ENCODE assay signal across 18 cellular contexts in the genomic region with DNA sequence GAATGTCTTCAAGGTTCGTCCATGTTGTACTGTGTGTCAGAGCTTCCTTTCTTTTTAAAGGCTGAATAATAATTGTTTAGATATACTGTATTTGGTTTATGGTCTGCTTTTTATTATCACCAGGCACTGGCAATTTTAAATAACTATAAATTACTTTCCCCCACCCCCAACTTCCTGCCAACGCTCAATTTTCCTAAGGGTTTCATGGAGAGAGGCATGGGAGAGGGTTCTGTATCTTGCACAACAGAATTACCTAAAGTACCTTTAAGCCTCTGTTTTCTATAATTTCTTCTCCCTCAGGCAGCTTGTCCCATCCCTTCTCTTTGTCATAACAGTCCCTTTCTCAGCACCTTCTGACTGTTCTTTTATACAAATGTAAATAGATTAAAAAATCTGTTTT. TPM values are rescaled to one million over a fixed set of nuclear protein-coding genes. Genes with fewer than 3 reads are reported as not detected.
DNase-seq lines count a peak whose midpoint lies in the region; ATAC-seq and TF ChIP-seq lines count a peak whose summit lies in the region.
"Had no signal": no experiment of that assay in that cellular context is flagged by ENCODE, and none has a peak within 500 bp of the region (broad histone marks: within the 10 kb centered on the region; RNA-seq: fewer than 3 reads in every experiment).

No MANE protein-coding gene starts in this region.

- peaks cover 24 to 55% of the 10 kb centered on the region in 2 experiments for H3K36me3 ChIP-seq in SK-N-SH (replicated peaks in 1 of 2; ENCODE audit: control insufficient read depth in 1 of 2, insufficient read depth in 2 of 2, low read length in 1 of 2)
- H3K36me3 ChIP-seq in SK-N-MC (ENCODE audit: insufficient read depth, low read length): peaks cover 100% of the 10 kb centered on the region

- no peak overlapping the region for H3K9ac ChIP-seq in SK-N-SH
- H3K9ac ChIP-seq in SK-N-MC (ENCODE audit: insufficient read length): no peak overlapping the region
- H3K9ac ChIP-seq: BLaER1 had no signal

- H3K4me1 Mint-ChIP-seq in chondrocyte (ENCODE audit: low read depth): peaks cover 10% of the 10 kb centered on the region
- H3K4me1 Mint-ChIP-seq: B cell had no signal

- TF ChIP-seq EP300 in SK-N-SH (IDR thresholded peaks at IDR 0.05; ENCODE audit: borderline replicate concordance in 1 of 2, low read depth in 1 of 2, low read length in 1 of 2): peak in 1 of 2 experiments; percentile 66; a peak in 2 of 4 replicates

- H3K79me2 ChIP-seq in SK-N-SH (ENCODE audit: insufficient read depth): no peaks in the 10 kb centered on the region

- TF ChIP-seq CTCF in SK-N-SH (IDR thresholded peaks at IDR 0.05) (no peak), chondrocyte (IDR thresholded peaks at IDR 0.05) (no peak)

- H3K4me3 ChIP-seq in SK-N-SH (ENCODE audit: low read depth in 2 of 2, low read length in 1 of 2) (no peak overlapping the region), SK-N-MC (peak overlapping the region; percentile 6; the same call in 1 of the 2 replicates)
- H3K4me3 ChIP-seq: BLaER1 had no signal

- H3F3A ChIP-seq in SK-N-SH (replicated peaks; ENCODE audit: insufficient read depth): no peaks in the 10 kb centered on the region

- no peaks in the 10 kb centered on the region for H3K9me3 Mint-ChIP-seq in chondrocyte (ENCODE audit: low read depth)
- H3K9me3 Mint-ChIP-seq: CD4-positive, CD25-positive, alpha-beta regulatory T cell; CD8-positive, alpha-beta T cell had no signal

- POLR2A ChIA-PET in SK-N-SH (lab: Yijun Ruan, JAX): interaction anchor here (0.9 to 1.3 kb wide), 2 partner anchors 9 to 11 kb away, joined by 3 read pairs; no protein-coding TSS in a partner anchor

- no peak overlapping the region for H2AFZ ChIP-seq in SK-N-SH (ENCODE audit: low read depth)

- TF ChIP-seq RAD21 in SK-N-SH (IDR thresholded peaks at IDR 0.05; ENCODE audit: low read length): no peak

- no peak overlapping the region for H3K4me2 ChIP-seq in SK-N-SH
- H3K4me2 ChIP-seq: BLaER1 had no signal

- no peaks in the 10 kb centered on the region for H3K27me3 Mint-ChIP-seq in chondrocyte (ENCODE audit: low read depth)
- H3K27me3 Mint-ChIP-seq: B cell; CD4-positive, CD25-positive, alpha-beta regulatory T cell had no signal

- no peak; the same call in 2 of the 3 replicates for ATAC-seq in SK-N-SH treated with all-trans-retinoic acid at 6 μM for 48 hours
- ATAC-seq: CD8-positive, alpha-beta T cell; HCT116 had no signal

- no peaks in the 10 kb centered on the region for H3K9me2 ChIP-seq in SK-N-SH

- no peak overlapping the region for H3K4me3 Mint-ChIP-seq in chondrocyte (ENCODE audit: unreplicated experiment)
- H3K4me3 Mint-ChIP-seq: B cell; CD4-positive, CD25-positive, alpha-beta regulatory T cell; CD8-positive, alpha-beta T cell had no signal

- H3K27ac ChIP-seq in SK-N-SH (ENCODE audit: low read depth in 2 of 2, low read length in 1 of 2) (peak overlapping the region in 1 of 2 experiments; percentile 82; a peak in 2 of 4 replicates), SK-N-MC (peak overlapping the region; percentile 60; the same call in 1 of the 2 replicates)
- H3K27ac ChIP-seq: 22Rv1, BLaER1, C4-2B had no signal

- H3K27ac Mint-ChIP-seq in chondrocyte (ENCODE audit: unreplicated experiment): peak overlapping the region; percentile 65
- H3K27ac Mint-ChIP-seq: B cell; CD8-positive, alpha-beta T cell had no signal

- no peaks in the 10 kb centered on the region for H3K27me3 ChIP-seq in SK-N-SH (ENCODE audit: insufficient read depth)
- H3K27me3 ChIP-seq: BLaER1 had no signal

- H3K9me3 ChIP-seq in SK-N-SH (no peaks in the 10 kb centered on the region), SK-N-MC (ENCODE audit: low read depth, low read length) (no peaks in the 10 kb centered on the region)
- H3K9me3 ChIP-seq: BLaER1, Caco-2 had no signal

- 65% methylated on average over 2 of the region's 2 CpGs for WGBS in SK-N-SH (ENCODE audit: low lambda C conversion rate)

- CTCF ChIA-PET in SK-N-SH (lab: Yijun Ruan, JAX): no interaction called here

- H4K20me1 ChIP-seq in SK-N-SH (ENCODE audit: insufficient read depth): no peaks in the 10 kb centered on the region

- H3K36me3 Mint-ChIP-seq in chondrocyte (ENCODE audit: low read depth): peaks cover 57% of the 10 kb centered on the region

- H3K4me1 ChIP-seq in SK-N-SH (ENCODE audit: control insufficient read depth in 1 of 2, insufficient read depth in 2 of 2, low read depth in 1 of 2, low read length in 1 of 2): peaks cover 0 to 28% of the 10 kb centered on the region in 2 experiments; a peak in 2 of 4 replicates
- H3K4me1 ChIP-seq: BLaER1, Caco-2 had no signal

- peak; percentile 49 for DNase-seq in SK-N-SH
- DNase-seq in SK-N-MC (ENCODE audit: low read depth, low spot score): no peak
- no peak for DNase-seq in chondrocyte (ENCODE audit: low spot score)
- no peak for DNase-seq in stimulated activated CD4-positive, alpha-beta T cell treated with anti-CD3 and anti-CD28 coated beads, Interleukin-12 subunit alpha, Interleukin-12 subunit beta, amount 100 ng/mL, for 4 hours
- DNase-seq in NCI-H526 (lab: John Stamatoyannopoulos, UW): no peak
- no peak for DNase-seq in hypothalamus (lab: John Stamatoyannopoulos, UW)
- DNase-seq: Caco-2; CD4-positive, CD25-positive, alpha-beta regulatory T cell; CD8-positive, alpha-beta T cell; DMS153; DND-41; H7 had no signal

TF ChIP-seq in SK-N-SH, 30 proteins besides CTCF, POLR2A, EP300 and RAD21:
- TF ChIP-seq NFIC (IDR thresholded peaks at IDR 0.05; ENCODE audit: borderline replicate concordance) (no peak), RCOR1 (IDR thresholded peaks at IDR 0.05; ENCODE audit: low read length) (peak; percentile 52; the same call in 1 of the 2 replicates)

TF ChIP-seq in SK-N-SH treated with all-trans-retinoic acid at 6 μM for 48 hours, 23 proteins besides CTCF, POLR2A, EP300 and RAD21:
- TF ChIP-seq ISL1 (CRISPR knock-in tag; IDR thresholded peaks at IDR 0.05) (no peak), CSDC2 (CRISPR knock-in tag; IDR thresholded peaks at IDR 0.05) (no peak), ESRRG (CRISPR knock-in tag; IDR thresholded peaks at IDR 0.05) (no peak), TCF4 (CRISPR knock-in tag; IDR thresholded peaks at IDR 0.05; ENCODE audit: borderline replicate concordance) (no peak), TOX (CRISPR knock-in tag; IDR thresholded peaks at IDR 0.05; ENCODE audit: borderline replicate concordance) (no peak), ZNF565 (CRISPR knock-in tag; conservative IDR thresholded peaks at IDR 0.05; ENCODE audit: low read depth) (no peak), ZC3H10 (CRISPR knock-in tag; IDR thresholded peaks at IDR 0.05) (no peak), ZFP30 (CRISPR knock-in tag; IDR thresholded peaks at IDR 0.05) (no peak), SNAI2 (CRISPR knock-in tag; IDR thresholded peaks at IDR 0.05) (no peak), GLIS3 (CRISPR knock-in tag; IDR thresholded peaks at IDR 0.05) (no peak)
- TF ChIP-seq, protein P1, sequence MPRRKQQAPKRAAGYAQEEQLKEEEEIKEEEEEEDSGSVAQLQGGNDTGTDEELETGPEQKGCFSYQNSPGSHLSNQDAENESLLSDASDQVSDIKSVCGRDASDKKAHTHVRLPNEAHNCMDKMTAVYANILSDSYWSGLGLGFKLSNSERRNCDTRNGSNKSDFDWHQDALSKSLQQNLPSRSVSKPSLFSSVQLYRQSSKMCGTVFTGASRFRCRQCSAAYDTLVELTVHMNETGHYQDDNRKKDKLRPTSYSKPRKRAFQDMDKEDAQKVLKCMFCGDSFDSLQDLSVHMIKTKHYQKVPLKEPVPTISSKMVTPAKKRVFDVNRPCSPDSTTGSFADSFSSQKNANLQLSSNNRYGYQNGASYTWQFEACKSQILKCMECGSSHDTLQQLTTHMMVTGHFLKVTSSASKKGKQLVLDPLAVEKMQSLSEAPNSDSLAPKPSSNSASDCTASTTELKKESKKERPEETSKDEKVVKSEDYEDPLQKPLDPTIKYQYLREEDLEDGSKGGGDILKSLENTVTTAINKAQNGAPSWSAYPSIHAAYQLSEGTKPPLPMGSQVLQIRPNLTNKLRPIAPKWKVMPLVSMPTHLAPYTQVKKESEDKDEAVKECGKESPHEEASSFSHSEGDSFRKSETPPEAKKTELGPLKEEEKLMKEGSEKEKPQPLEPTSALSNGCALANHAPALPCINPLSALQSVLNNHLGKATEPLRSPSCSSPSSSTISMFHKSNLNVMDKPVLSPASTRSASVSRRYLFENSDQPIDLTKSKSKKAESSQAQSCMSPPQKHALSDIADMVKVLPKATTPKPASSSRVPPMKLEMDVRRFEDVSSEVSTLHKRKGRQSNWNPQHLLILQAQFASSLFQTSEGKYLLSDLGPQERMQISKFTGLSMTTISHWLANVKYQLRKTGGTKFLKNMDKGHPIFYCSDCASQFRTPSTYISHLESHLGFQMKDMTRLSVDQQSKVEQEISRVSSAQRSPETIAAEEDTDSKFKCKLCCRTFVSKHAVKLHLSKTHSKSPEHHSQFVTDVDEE (CRISPR knock-in tag; IDR thresholded peaks at IDR 0.05): no peak

RNA-seq across cellular contexts. Expression of a gene that starts 10.4 kb away (rescaled TPM):
- polyA plus RNA-seq in SK-N-SH (2012; rRNA removed): 37.0 and 52.4 TPM in 2 replicates
- polyA plus RNA-seq in SK-N-SH (2012; cell fraction: cytosol; rRNA removed): 48.1 and 52.2 TPM in 2 replicates
- 18.5 and 43.2 TPM in 2 replicates for polyA plus RNA-seq in SK-N-SH (2012; cell fraction: nucleus; rRNA removed)
- 45.0 to 302 TPM (median 299 TPM) in 3 replicates for total RNA-seq in chondrocyte
